25 cellular contexts compared by ENCODE assay signal in genomic region chr12:108996320-108996719, GRCh38. TPM values are rescaled to one million over a fixed set of nuclear protein-coding genes. Genes with fewer than 3 reads are reported as not detected.
DNase-seq lines count a peak whose midpoint lies in the region; ATAC-seq and TF ChIP-seq lines count a peak whose summit lies in the region.
"Had no signal": no experiment of that assay in that cellular context is flagged by ENCODE, and none has a peak within 500 bp of the region (broad histone marks: within the 10 kb centered on the region; RNA-seq: fewer than 3 reads in every experiment).

No MANE protein-coding gene starts in this region.

- TF ChIP-seq CTCF in 22Rv1 (IDR thresholded peaks at IDR 0.05) (no peak), neural progenitor cell (IDR thresholded peaks at IDR 0.05) (no peak)
- TF ChIP-seq CTCF in CD4-positive, alpha-beta T cell (IDR thresholded peaks at IDR 0.05) = no peak

- H3K27ac ChIP-seq in 22Rv1 (peak overlapping the region; percentile 56), HUES6 (ENCODE audit: low read depth, low read length) (no peak overlapping the region), neural progenitor cell (no peak overlapping the region)
- no peak overlapping the region for H3K27ac ChIP-seq in CD4-positive, alpha-beta T cell (ENCODE audit: low read depth, low read length)
- H3K27ac ChIP-seq: BLaER1, KMS-11, Peyer's patch had no signal

- POLR2A ChIA-PET in CD4-positive, alpha-beta T cell (lab: Charles Lee) = no interaction called here
- POLR2A ChIA-PET in activated CD4-positive, alpha-beta memory T cell treated with anti-CD3 and anti-CD28 coated beads for 36 hours (lab: Charles Lee) = no interaction called here

- CTCF ChIA-PET in CD4-positive, alpha-beta T cell (lab: Charles Lee) = no interaction called here
- CTCF ChIA-PET in activated CD4-positive, alpha-beta memory T cell treated with anti-CD3 and anti-CD28 coated beads for 36 hours (lab: Charles Lee) = no interaction called here

- no peaks in the 10 kb centered on the region for H3K79me2 ChIP-seq in neural progenitor cell (ENCODE audit: low read depth)

- H3K27me3 ChIP-seq in HUES6 (ENCODE audit: control insufficient read depth, insufficient read depth, low read length) (no peaks in the 10 kb centered on the region), neural progenitor cell (no peaks in the 10 kb centered on the region)
- no peaks in the 10 kb centered on the region for H3K27me3 ChIP-seq in CD4-positive, alpha-beta T cell (ENCODE audit: control insufficient read depth, insufficient read depth, low read length)
- H3K27me3 ChIP-seq: BLaER1, Peyer's patch had no signal

- H3K4me3 Mint-ChIP-seq in effector memory CD8-positive, alpha-beta T cell = peak overlapping the region; percentile 25 to 58
- H3K4me3 Mint-ChIP-seq in neural progenitor cell = no peak overlapping the region
- no peak overlapping the region for H3K4me3 Mint-ChIP-seq in CD4-positive, alpha-beta T cell
- no peak overlapping the region for H3K4me3 Mint-ChIP-seq in activated CD4-positive, alpha-beta memory T cell treated with anti-CD3 and anti-CD28 coated beads for 36 hours
- H3K4me3 Mint-ChIP-seq: CD4-positive, CD25-positive, alpha-beta regulatory T cell had no signal

- no peak overlapping the region for H3K27ac Mint-ChIP-seq in effector memory CD8-positive, alpha-beta T cell
- peak overlapping the region; percentile 76 for H3K27ac Mint-ChIP-seq in neural progenitor cell
- H3K27ac Mint-ChIP-seq in CD4-positive, alpha-beta T cell = no peak overlapping the region
- no peak overlapping the region for H3K27ac Mint-ChIP-seq in activated CD4-positive, alpha-beta memory T cell treated with anti-CD3 and anti-CD28 coated beads for 36 hours

- no peaks in the 10 kb centered on the region for H4K20me1 ChIP-seq in neural progenitor cell (ENCODE audit: low read depth)
- H4K20me1 ChIP-seq: BLaER1 had no signal

- peaks cover 0 to 2% of the 10 kb centered on the region in 2 donors for H3K4me1 Mint-ChIP-seq in effector memory CD8-positive, alpha-beta T cell (ENCODE audit: low read depth in 2 of 2)
- H3K4me1 Mint-ChIP-seq in neural progenitor cell = peaks cover 6% of the 10 kb centered on the region
- H3K4me1 Mint-ChIP-seq in CD4-positive, alpha-beta T cell (ENCODE audit: low read depth) = no peaks in the 10 kb centered on the region
- no peaks in the 10 kb centered on the region for H3K4me1 Mint-ChIP-seq in activated CD4-positive, alpha-beta memory T cell treated with anti-CD3 and anti-CD28 coated beads for 36 hours (ENCODE audit: low read depth)
- H3K4me1 Mint-ChIP-seq: CD4-positive, CD25-positive, alpha-beta regulatory T cell had no signal

- no peak overlapping the region for H3K4me2 ChIP-seq in neural progenitor cell
- H3K4me2 ChIP-seq: BLaER1, KMS-11 had no signal

- no peaks in the 10 kb centered on the region for H3K36me3 Mint-ChIP-seq in effector memory CD8-positive, alpha-beta T cell (ENCODE audit: insufficient read depth)
- H3K36me3 Mint-ChIP-seq in neural progenitor cell = no peaks in the 10 kb centered on the region
- no peaks in the 10 kb centered on the region for H3K36me3 Mint-ChIP-seq in CD4-positive, alpha-beta T cell (ENCODE audit: low read depth)
- H3K36me3 Mint-ChIP-seq in activated CD4-positive, alpha-beta memory T cell treated with anti-CD3 and anti-CD28 coated beads for 36 hours = peaks cover 1% of the 10 kb centered on the region
- H3K36me3 Mint-ChIP-seq: CD4-positive, CD25-positive, alpha-beta regulatory T cell had no signal

- H3K4me3 ChIP-seq in HUES6 (ENCODE audit: low read depth, low read length) (peak overlapping the region; percentile 45; the same call in 1 of the 2 replicates), neural progenitor cell (no peak overlapping the region)
- H3K4me3 ChIP-seq: BLaER1, GM12878, Peyer's patch had no signal

- no peak for DNase-seq in effector memory CD8-positive, alpha-beta T cell
- DNase-seq in neural progenitor cell (ENCODE audit: low spot score) (no peak), NCI-H1436 treated with DMSO at 0.1 percent for 48 hours (lab: John Stamatoyannopoulos, UW) (no peak)
- DNase-seq in CD4-positive, alpha-beta T cell = no peak
- DNase-seq in activated CD4-positive, alpha-beta memory T cell treated with anti-CD3 and anti-CD28 coated beads for 36 hours = no peak
- DNase-seq: 8988T; CD4-positive, CD25-positive, alpha-beta regulatory T cell; COR-L47; GDM1; H9; IMR-90; MM.1S; NCI-H1694 treated with DMSO at 0.1 percent for 48 hours; NCI-H2081; NCI-H526 treated with DMSO at 0.1 percent for 48 hours; Peyer's patch; SHP77 treated with DMSO at 0.1 percent for 48 hours had no signal

- H2AFZ ChIP-seq in neural progenitor cell (replicated peaks) = peak overlapping the region; percentile 61

- H3K9me3 ChIP-seq in HUES6 (ENCODE audit: control insufficient read depth, insufficient read depth, low read depth, low read length) = peaks cover 8% of the 10 kb centered on the region
- no peaks in the 10 kb centered on the region for H3K9me3 ChIP-seq in neural progenitor cell (ENCODE audit: low read depth)
- H3K9me3 ChIP-seq in CD4-positive, alpha-beta T cell (ENCODE audit: control insufficient read depth, low read length) = no peaks in the 10 kb centered on the region
- H3K9me3 ChIP-seq: BLaER1, Peyer's patch had no signal

- H3K36me3 ChIP-seq in HUES6 (ENCODE audit: control insufficient read depth, insufficient read depth, low read length) (no peaks in the 10 kb centered on the region), neural progenitor cell (no peaks in the 10 kb centered on the region)
- H3K36me3 ChIP-seq: BLaER1, Peyer's patch had no signal

- H3K4me1 ChIP-seq in HUES6 (ENCODE audit: control insufficient read depth, insufficient read depth, low read length) (0 out of 2 replicates have a peak, but pooled peaks cover 3% of the 10 kb centered on the region), neural progenitor cell (no peaks in the 10 kb centered on the region)
- H3K4me1 ChIP-seq: BLaER1, Peyer's patch had no signal

- H3K9me3 Mint-ChIP-seq in effector memory CD8-positive, alpha-beta T cell = no peaks in the 10 kb centered on the region
- H3K9me3 Mint-ChIP-seq in neural progenitor cell = peaks cover 2% of the 10 kb centered on the region
- peaks cover 3% of the 10 kb centered on the region for H3K9me3 Mint-ChIP-seq in CD4-positive, alpha-beta T cell
- peaks cover 2% of the 10 kb centered on the region for H3K9me3 Mint-ChIP-seq in activated CD4-positive, alpha-beta memory T cell treated with anti-CD3 and anti-CD28 coated beads for 36 hours

- peaks cover 27 to 28% of the 10 kb centered on the region in 2 donors for H3K27me3 Mint-ChIP-seq in effector memory CD8-positive, alpha-beta T cell
- no peaks in the 10 kb centered on the region for H3K27me3 Mint-ChIP-seq in neural progenitor cell (ENCODE audit: insufficient read depth, low read depth)
- peaks cover 17% of the 10 kb centered on the region for H3K27me3 Mint-ChIP-seq in CD4-positive, alpha-beta T cell
- H3K27me3 Mint-ChIP-seq in activated CD4-positive, alpha-beta memory T cell treated with anti-CD3 and anti-CD28 coated beads for 36 hours = peaks cover 5% of the 10 kb centered on the region
- H3K27me3 Mint-ChIP-seq: CD4-positive, CD25-positive, alpha-beta regulatory T cell had no signal

- intact Hi-C loops in CD4-positive, alpha-beta T cell (cut with DNase I, micrococcal nuclease) = no loop called here
- intact Hi-C loops in activated CD4-positive, alpha-beta memory T cell treated with anti-CD3 and anti-CD28 coated beads for 36 hours (cut with micrococcal nuclease) = no loop called here

- H3K9ac ChIP-seq in HUES6 (ENCODE audit: low read length) = no peak overlapping the region
- no peak overlapping the region for H3K9ac ChIP-seq in neural progenitor cell
- H3K9ac ChIP-seq: BLaER1, KMS-11 had no signal

- ATAC-seq in effector memory CD8-positive, alpha-beta T cell (replicated peaks) = no peak
- no peak for ATAC-seq in GM18520 (IDR thresholded peaks at IDR 0.05; ENCODE audit: unreplicated experiment)
- ATAC-seq in CD4-positive, alpha-beta T cell (ENCODE audit: poor library complexity) = no peak
- ATAC-seq: GM12878 had no signal

- no peaks in the 10 kb centered on the region for H3F3A ChIP-seq in neural progenitor cell (ENCODE audit: low read depth)

RNA-seq across cellular contexts. Expression of gene SVOP, which starts 24.5 kb away (rescaled TPM):
- 0.12 TPM in 1 of 2 replicates, not detected in the other for total RNA-seq in neural progenitor cell (ENCODE audit: low replicate concordance)
- not detected for total RNA-seq in CD4-positive, alpha-beta T cell
- not detected for total RNA-seq in activated CD4-positive, alpha-beta memory T cell treated with anti-CD3 and anti-CD28 coated beads for 36 hours
- total RNA-seq: CD4-positive, CD25-positive, alpha-beta regulatory T cell; IMR-90; NCI-H460; OCI-LY7 had no signal

RNA-seq across cellular contexts. Expression of gene USP30, which starts 56.1 kb away (rescaled TPM):
- 17.4 and 17.6 TPM in 2 replicates for total RNA-seq in neural progenitor cell (ENCODE audit: low replicate concordance)
- total RNA-seq in CD4-positive, alpha-beta T cell = 10 to 100 TPM; 21.8 to 23.0 TPM
- total RNA-seq in activated CD4-positive, alpha-beta memory T cell treated with anti-CD3 and anti-CD28 coated beads for 36 hours = 10 to 100 TPM; 11.4 to 11.8 TPM

Comparison
In these comparisons a context has a peak if more than half of its experiments do, and no peak if none do; other contexts are left out.
1. H3K4me3 Mint-ChIP-seq: peak in effector memory CD8-positive, alpha-beta T cell (2 of 2); none in neural progenitor cell (single experiment), CD4-positive, alpha-beta T cell (single experiment) and activated CD4-positive, alpha-beta memory T cell treated with anti-CD3 and anti-CD28 coated beads for 36 hours (single experiment).